Comparison of ENCODE assay signal across 19 cellular contexts in the genomic region with DNA sequence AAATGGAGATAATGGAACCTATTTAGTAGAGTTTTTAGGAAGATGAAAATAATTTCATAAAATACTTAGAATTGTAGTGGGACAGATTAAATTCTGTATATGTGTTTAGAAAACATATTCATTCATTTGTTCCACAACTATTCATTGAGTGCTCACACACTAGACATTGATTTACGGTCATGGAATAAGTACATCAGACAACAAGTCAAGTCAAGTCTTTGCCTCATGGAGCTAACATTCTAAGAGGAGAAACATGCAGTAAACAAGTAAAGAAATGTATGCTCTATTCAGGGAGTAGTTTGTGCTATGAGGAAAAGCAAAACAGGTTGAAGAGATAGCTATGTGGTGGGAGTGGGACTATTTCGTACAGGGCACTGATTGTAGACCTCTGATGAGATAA. TPM values are rescaled to one million over a fixed set of nuclear protein-coding genes. Genes with fewer than 3 reads are reported as not detected.
DNase-seq lines count a peak whose midpoint lies in the region; ATAC-seq and TF ChIP-seq lines count a peak whose summit lies in the region.
"Had no signal": no experiment of that assay in that cellular context is flagged by ENCODE, and none has a peak within 500 bp of the region (broad histone marks: within the 10 kb centered on the region; RNA-seq: fewer than 3 reads in every experiment).

No MANE protein-coding gene starts in this region.

- H3K27me3 Mint-ChIP-seq in activated CD4-positive, alpha-beta T cell treated with anti-CD3 and anti-CD28 coated beads for 36 hours, result no peaks in the 10 kb centered on the region
- H3K27me3 Mint-ChIP-seq in T-cell (no peaks in the 10 kb centered on the region), nephron (ENCODE audit: low read depth) (peaks cover 4% of the 10 kb centered on the region)
- no peaks in the 10 kb centered on the region for H3K27me3 Mint-ChIP-seq in dendritic cell treated with granulocyte-macrophage colony-stimulating factor and Interleukin-4, amounts not matched to agents 40 ng/mL and 50 ng/mL, for 4 days
- H3K27me3 Mint-ChIP-seq: stimulated activated naive CD8-positive, alpha-beta T cell treated with anti-CD3 and anti-CD28 coated beads, Interleukin-15, amount 100 ng/mL, for 72 hours had no signal

- peaks cover 26% of the 10 kb centered on the region for H3K36me3 Mint-ChIP-seq in activated CD4-positive, alpha-beta T cell treated with anti-CD3 and anti-CD28 coated beads for 36 hours (ENCODE audit: low read depth)
- H3K36me3 Mint-ChIP-seq in T-cell, result no peaks in the 10 kb centered on the region
- H3K36me3 Mint-ChIP-seq in dendritic cell treated with granulocyte-macrophage colony-stimulating factor and Interleukin-4, amounts not matched to agents 40 ng/mL and 50 ng/mL, for 4 days (ENCODE audit: low read depth), result peaks cover 32% of the 10 kb centered on the region
- H3K36me3 Mint-ChIP-seq in nephron (ENCODE audit: low read depth), result peaks cover 17% of the 10 kb centered on the region

- H3K9me3 Mint-ChIP-seq in activated CD4-positive, alpha-beta T cell treated with anti-CD3 and anti-CD28 coated beads for 36 hours (ENCODE audit: low read depth), result no peaks in the 10 kb centered on the region
- no peaks in the 10 kb centered on the region for H3K9me3 Mint-ChIP-seq in T-cell
- no peaks in the 10 kb centered on the region for H3K9me3 Mint-ChIP-seq in dendritic cell treated with granulocyte-macrophage colony-stimulating factor and Interleukin-4, amounts not matched to agents 40 ng/mL and 50 ng/mL, for 4 days
- no peaks in the 10 kb centered on the region for H3K9me3 Mint-ChIP-seq in nephron
- H3K9me3 Mint-ChIP-seq: CD14-positive monocyte; stimulated activated naive CD8-positive, alpha-beta T cell treated with anti-CD3 and anti-CD28 coated beads, Interleukin-15, amount 100 ng/mL, for 72 hours had no signal

- intact Hi-C loops in activated CD4-positive, alpha-beta T cell treated with anti-CD3 and anti-CD28 coated beads for 36 hours (cut with DNase I, micrococcal nuclease), result no loop called here
- intact Hi-C loops in dendritic cell treated with granulocyte-macrophage colony-stimulating factor and Interleukin-4, amounts not matched to agents 40 ng/mL and 50 ng/mL, for 4 days (cut with micrococcal nuclease), result no loop called here
- intact Hi-C loops in left colon (cut with DNase I, micrococcal nuclease), result no loop called here

- no peak overlapping the region for H3K27ac ChIP-seq in substantia nigra (ENCODE audit: low read depth, low read length, poor library complexity, severe bottlenecking)
- H3K27ac ChIP-seq: A549 had no signal

- no peak for ATAC-seq in activated CD4-positive, alpha-beta T cell treated with anti-CD3 and anti-CD28 coated beads for 36 hours
- ATAC-seq in T-cell (replicated peaks in 1 of 4) (no peak), left colon (no peak)
- ATAC-seq: A549; gastroesophageal sphincter; left ventricle myocardium superior; stimulated activated naive CD8-positive, alpha-beta T cell treated with anti-CD3 and anti-CD28 coated beads, Interleukin-15, amount 100 ng/mL, for 72 hours had no signal

- no peak for TF ChIP-seq CTCF in nephron (IDR thresholded peaks at IDR 0.05; ENCODE audit: unreplicated experiment in 3 of 3)

- H3K27ac Mint-ChIP-seq in activated CD4-positive, alpha-beta T cell treated with anti-CD3 and anti-CD28 coated beads for 36 hours, result peak overlapping the region; percentile 29
- peak overlapping the region; percentile 57 to 79 for H3K27ac Mint-ChIP-seq in T-cell
- peak overlapping the region; percentile 98 for H3K27ac Mint-ChIP-seq in dendritic cell treated with granulocyte-macrophage colony-stimulating factor and Interleukin-4, amounts not matched to agents 40 ng/mL and 50 ng/mL, for 4 days
- peak overlapping the region; percentile 46 to 85 (median 66) for H3K27ac Mint-ChIP-seq in nephron

- H3K4me3 Mint-ChIP-seq in activated CD4-positive, alpha-beta T cell treated with anti-CD3 and anti-CD28 coated beads for 36 hours, result no peak overlapping the region
- H3K4me3 Mint-ChIP-seq in T-cell (peak overlapping the region; percentile 0 to 84 (median 49)), nephron (peak overlapping the region in 2 of 3 experiments; percentile 37 to 49)
- no peak overlapping the region for H3K4me3 Mint-ChIP-seq in dendritic cell treated with granulocyte-macrophage colony-stimulating factor and Interleukin-4, amounts not matched to agents 40 ng/mL and 50 ng/mL, for 4 days

- POLR2A ChIA-PET in activated CD4-positive, alpha-beta T cell treated with anti-CD3 and anti-CD28 coated beads for 36 hours (lab: Charles Lee), result interaction anchor here (1.2 to 8.1 kb wide), 6 partner anchors 10 to 93 kb away, joined by 4 to 675 read pairs (median 97); partner anchors contain the start of genes BTBD19, DYNLT4, PLK3 and RNU5D-1
- POLR2A ChIA-PET in T-cell (lab: Charles Lee), result interaction anchor here (0.7 to 4.4 kb wide), 6 partner anchors 8 to 42 kb away, joined by 3 to 51 read pairs (median 20); partner anchors contain the start of genes BTBD19 (in 2 of the 2), PLK3 (in 2 of the 2), DYNLT4 (in 1 of the 2) and RPS8 (in 1 of the 2)

- no peak for DNase-seq in activated CD4-positive, alpha-beta T cell treated with anti-CD3 and anti-CD28 coated beads for 36 hours
- no peak for DNase-seq in activated CD4-positive, alpha-beta T cell treated with anti-CD3 and anti-CD28 coated beads, Interleukin-2, amount 50 U/mL, for 48 hours
- DNase-seq in T-cell, result no peak
- no peak for DNase-seq in left colon
- DNase-seq in substantia nigra (lab: John Stamatoyannopoulos, UW), result no peak
- no peak for DNase-seq in NCI-H524 (lab: John Stamatoyannopoulos, UW)
- DNase-seq: amniotic stem cell; NCI-H2029 treated with DMSO at 0.1 percent for 48 hours; NCI-H510A; stimulated activated naive CD8-positive, alpha-beta T cell treated with anti-CD3 and anti-CD28 coated beads, Interleukin-15, amount 100 ng/mL, for 72 hours had no signal

- CTCF ChIA-PET in activated CD4-positive, alpha-beta T cell treated with anti-CD3 and anti-CD28 coated beads for 36 hours (lab: Charles Lee), result interaction anchor here (0.6 to 3.4 kb wide), 4 partner anchors 9 to 32 kb away, joined by 3 to 41 read pairs (median 12); partner anchors contain the start of genes BTBD19, DYNLT4 and PLK3
- CTCF ChIA-PET in T-cell (lab: Charles Lee), result interaction anchor here (0.5 to 1.3 kb wide), 4 partner anchors 8 to 196 kb away, joined by 3 to 10 read pairs (median 4); no protein-coding TSS in a partner anchor

- H3K4me1 Mint-ChIP-seq in activated CD4-positive, alpha-beta T cell treated with anti-CD3 and anti-CD28 coated beads for 36 hours, result peaks cover 54% of the 10 kb centered on the region
- peaks cover 47 to 61% (median 55%) of the 10 kb centered on the region in 3 donors for H3K4me1 Mint-ChIP-seq in T-cell
- H3K4me1 Mint-ChIP-seq in dendritic cell treated with granulocyte-macrophage colony-stimulating factor and Interleukin-4, amounts not matched to agents 40 ng/mL and 50 ng/mL, for 4 days (ENCODE audit: low read depth), result peaks cover 70% of the 10 kb centered on the region
- peaks cover 43% of the 10 kb centered on the region for H3K4me1 Mint-ChIP-seq in nephron

RNA-seq across cellular contexts. Expression of gene BTBD19, which starts 9.0 kb away (rescaled TPM):
- total RNA-seq in activated CD4-positive, alpha-beta T cell treated with anti-CD3 and anti-CD28 coated beads for 36 hours, result 10 to 100 TPM; 16.7 to 17.2 TPM
- total RNA-seq in T-cell, result 10 to 100 TPM; 10.1 to 56.7 (median 11.5) TPM
- total RNA-seq in left colon, result 1 to 10 TPM; 2.4 to 2.9 TPM
- total RNA-seq: SK-MEL-5 had no signal

RNA-seq across cellular contexts. Expression of gene DYNLT4, which starts 10.2 kb away (rescaled TPM):
- total RNA-seq in activated CD4-positive, alpha-beta T cell treated with anti-CD3 and anti-CD28 coated beads for 36 hours, result under 1 TPM in 1 of 2 experiments, not detected in 1; 0.32 TPM
- total RNA-seq in T-cell, result 1 to 10 TPM in 2 of 5 donors, under 1 TPM in 2, not detected in 1; 0.36 to 4.3 (median 2.3) TPM
- under 1 TPM; 0.40 to 0.47 TPM for total RNA-seq in left colon
- total RNA-seq: activated CD8-positive, alpha-beta memory T cell treated with anti-CD3 and anti-CD28 coated beads for 36 hours; myocyte; SK-MEL-5 had no signal

RNA-seq across cellular contexts. Expression of gene PLK3, which starts 17.1 kb away (rescaled TPM):
- 10 to 100 TPM; 52.1 to 52.7 TPM for total RNA-seq in activated CD4-positive, alpha-beta T cell treated with anti-CD3 and anti-CD28 coated beads for 36 hours
- 100 to 1,000 TPM; 124 to 453 (median 136) TPM for total RNA-seq in T-cell
- 10 to 100 TPM in 1 of 2 donors, 1 to 10 TPM in 1; 8.1 to 10.4 TPM for total RNA-seq in left colon

RNA-seq across cellular contexts. Expression of gene PTCH2, which starts 25.7 kb away (rescaled TPM):
- total RNA-seq in activated CD4-positive, alpha-beta T cell treated with anti-CD3 and anti-CD28 coated beads for 36 hours, result under 1 TPM; 0.37 to 0.69 TPM
- 1 to 10 TPM in 4 of 5 donors, under 1 TPM in 1; 0.89 to 2.3 (median 1.3) TPM for total RNA-seq in T-cell
- total RNA-seq in left colon, result under 1 TPM; 0.34 to 0.47 TPM

RNA-seq across cellular contexts. Expression of gene BEST4, which starts 29.3 kb away (rescaled TPM):
- total RNA-seq in activated CD4-positive, alpha-beta T cell treated with anti-CD3 and anti-CD28 coated beads for 36 hours, result under 1 TPM; 0.69 to 0.71 TPM
- total RNA-seq in T-cell, result 1 to 10 TPM in 4 of 5 donors, under 1 TPM in 1; 0.75 to 2.4 (median 1.6) TPM
- 100 to 1,000 TPM; 113 to 120 TPM for total RNA-seq in left colon
- total RNA-seq: SK-MEL-5 had no signal

Comparison
In these comparisons a context has a peak if more than half of its experiments do, and no peak if none do; other contexts are left out.
1. H3K27ac Mint-ChIP-seq: peak in every context shown above with its lines; median percentile 98 in dendritic cell treated with granulocyte-macrophage colony-stimulating factor and Interleukin-4, amounts not matched to agents 40 ng/mL and 50 ng/mL, for 4 days; 68 in T-cell; 66 in nephron; 29 in activated CD4-positive, alpha-beta T cell treated with anti-CD3 and anti-CD28 coated beads for 36 hours.
2. H3K4me3 Mint-ChIP-seq: peak in T-cell (3 of 3) and nephron (2 of 3); none in activated CD4-positive, alpha-beta T cell treated with anti-CD3 and anti-CD28 coated beads for 36 hours (single experiment) and dendritic cell treated with granulocyte-macrophage colony-stimulating factor and Interleukin-4, amounts not matched to agents 40 ng/mL and 50 ng/mL, for 4 days (single experiment).
3. RNA of gene PLK3, which starts 17.1 kb away (total RNA-seq): 124 to 453 TPM in T-cell and 52.1 to 52.7 TPM in activated CD4-positive, alpha-beta T cell treated with anti-CD3 and anti-CD28 coated beads for 36 hours; 8.1 to 10.4 TPM in left colon; every median in the first group is over 4 times any median in the second.